8 cellular contexts compared by ENCODE assay signal in the genomic region with DNA sequence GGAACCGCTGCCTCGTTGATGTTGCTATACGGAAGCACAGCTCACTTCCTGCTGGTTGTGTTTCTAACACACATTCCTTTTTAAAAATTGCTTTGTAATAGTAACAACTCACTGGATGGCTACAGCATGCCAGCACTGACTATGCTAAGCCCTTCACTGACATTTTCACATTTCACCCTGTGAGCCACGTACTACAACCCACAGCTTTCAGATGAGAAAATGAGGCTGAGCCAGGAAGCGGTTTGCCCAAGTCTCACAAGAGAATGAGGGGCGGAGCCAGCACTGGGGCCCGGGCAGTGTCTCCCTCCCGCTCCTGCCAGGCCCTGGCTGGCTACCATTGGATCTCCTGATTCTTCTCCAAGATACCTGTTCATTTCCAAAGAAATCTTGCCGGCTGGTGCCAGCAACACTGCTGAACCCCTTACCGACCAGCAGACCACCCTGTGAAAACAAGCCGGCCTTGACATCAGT. TPM values are rescaled to one million over a fixed set of nuclear protein-coding genes. Genes with fewer than 3 reads are reported as not detected.
DNase-seq lines count a peak whose midpoint lies in the region; ATAC-seq, FAIRE-seq and TF ChIP-seq lines count a peak whose summit lies in the region.

No MANE protein-coding gene starts in this region.

- peak overlapping the region in 1 of 4 donors; percentile 22 for H3K27ac ChIP-seq in pancreas
- H3K27ac ChIP-seq in tibial artery: no peak overlapping the region

- H3K4me1 ChIP-seq in pancreas (peaks cover 0 to 18% (median 5%) of the 10 kb centered on the region in 3 donors), tibial artery (peaks cover 0 to 15% (median 11%) of the 10 kb centered on the region in 4 donors)

- H3K27me3 ChIP-seq in pancreas: no peaks in the 10 kb centered on the region
- H3K27me3 ChIP-seq in tibial artery: peaks cover 0 to 17% of the 10 kb centered on the region in 2 donors

- H3K4me3 ChIP-seq in pancreas (peak overlapping the region in 1 of 4 donors; percentile 10), tibial artery (peak overlapping the region in 1 of 2 donors; percentile 6)

- peak overlapping the region; percentile 58 for H3K4me3 Mint-ChIP-seq in activated T-helper 1 cell treated with anti-CD3 and anti-CD28 coated beads, Interleukin-12 subunit alpha, Interleukin-12 subunit beta, Interleukin-2, Interleukin-4 antibody, amounts not matched to agents 30 ng/mL and 10 ng/mL and 1 ng/mL, durations not matched to agents 14 hours and 24 hours and 36 hours

- H3K36me3 ChIP-seq in pancreas: peaks cover 0 to 16% (median 0%) of the 10 kb centered on the region in 3 donors
- H3K36me3 ChIP-seq in tibial artery: peaks cover 7 to 34% (median 22%) of the 10 kb centered on the region in 3 donors

- peaks cover 35% of the 10 kb centered on the region for H3K4me1 Mint-ChIP-seq in activated T-helper 1 cell treated with anti-CD3 and anti-CD28 coated beads, Interleukin-12 subunit alpha, Interleukin-12 subunit beta, Interleukin-2, Interleukin-4 antibody, amounts not matched to agents 30 ng/mL and 10 ng/mL and 1 ng/mL, durations not matched to agents 14 hours and 24 hours and 36 hours (ENCODE audit: low read depth)

- 14 to 15% methylated on average over 11 of the region's 11 CpGs for WGBS in pancreas, 2 donors

- peak; percentile 55 for DNase-seq in SIG-M5 treated with dmso at 0.1 percent for 504 hours (lab: John Stamatoyannopoulos, UW; ENCODE audit: unreplicated experiment)
- no peak for DNase-seq in SIG-M5 (lab: John Stamatoyannopoulos, UW)
- DNase-seq in OCI-M1 (lab: John Stamatoyannopoulos, UW): peak; percentile 17
- DNase-seq in activated T-helper 1 cell treated with anti-CD3 and anti-CD28 coated beads, Interleukin-12 subunit alpha, Interleukin-12 subunit beta, Interleukin-2, Interleukin-4 antibody, amounts not matched to agents 30 ng/mL and 10 ng/mL and 1 ng/mL, durations not matched to agents 14 hours and 24 hours and 36 hours (ENCODE audit: low spot score): peak; percentile 82
- peak; percentile 17 for DNase-seq in fibroblast of the conjunctiva (ENCODE audit: low read depth)
- DNase-seq in pancreas: peak in 5 of 6 donors; percentile 40 to 76 (median 55)
- DNase-seq in tibial artery: peak; percentile 58 to 80

- FAIRE-seq in pancreas (lab: Jason Lieb, UNC): no peak

- TF ChIP-seq CTCF in pancreas (IDR thresholded peaks at IDR 0.05) (no peak), tibial artery (IDR thresholded peaks at IDR 0.05) (no peak)

- H3K9me3 ChIP-seq in pancreas (no peaks in the 10 kb centered on the region), tibial artery (no peaks in the 10 kb centered on the region)

- H3K27ac Mint-ChIP-seq in activated T-helper 1 cell treated with anti-CD3 and anti-CD28 coated beads, Interleukin-12 subunit alpha, Interleukin-12 subunit beta, Interleukin-2, Interleukin-4 antibody, amounts not matched to agents 30 ng/mL and 10 ng/mL and 1 ng/mL, durations not matched to agents 14 hours and 24 hours and 36 hours: peak overlapping the region; percentile 90

- ATAC-seq in HG03095 (IDR thresholded peaks at IDR 0.05; ENCODE audit: unreplicated experiment) (peak; percentile 91), pancreas (peak; percentile 66 to 87 (median 82))

- intact Hi-C loops in activated T-helper 1 cell treated with anti-CD3 and anti-CD28 coated beads, Interleukin-12 subunit alpha, Interleukin-12 subunit beta, Interleukin-2, Interleukin-4 antibody, amounts not matched to agents 30 ng/mL and 10 ng/mL and 1 ng/mL, durations not matched to agents 14 hours and 24 hours and 36 hours (cut with micrococcal nuclease): loop anchor here (1.0 to 5.0 kb wide), 5 partner anchors 14 to 510 kb away; a partner anchor contains a TSS
- intact Hi-C loops in pancreas (cut with DNase I): no loop called here
- intact Hi-C loops in tibial artery (cut with DNase I; ENCODE audit: low total_unique reads): no loop called here

- peaks cover 2% of the 10 kb centered on the region for H3K9me3 Mint-ChIP-seq in activated T-helper 1 cell treated with anti-CD3 and anti-CD28 coated beads, Interleukin-12 subunit alpha, Interleukin-12 subunit beta, Interleukin-2, Interleukin-4 antibody, amounts not matched to agents 30 ng/mL and 10 ng/mL and 1 ng/mL, durations not matched to agents 14 hours and 24 hours and 36 hours

- peaks cover 18% of the 10 kb centered on the region for H3K36me3 Mint-ChIP-seq in activated T-helper 1 cell treated with anti-CD3 and anti-CD28 coated beads, Interleukin-12 subunit alpha, Interleukin-12 subunit beta, Interleukin-2, Interleukin-4 antibody, amounts not matched to agents 30 ng/mL and 10 ng/mL and 1 ng/mL, durations not matched to agents 14 hours and 24 hours and 36 hours (ENCODE audit: low read depth)

- no peaks in the 10 kb centered on the region for H3K27me3 Mint-ChIP-seq in activated T-helper 1 cell treated with anti-CD3 and anti-CD28 coated beads, Interleukin-12 subunit alpha, Interleukin-12 subunit beta, Interleukin-2, Interleukin-4 antibody, amounts not matched to agents 30 ng/mL and 10 ng/mL and 1 ng/mL, durations not matched to agents 14 hours and 24 hours and 36 hours (ENCODE audit: insufficient read depth)

RNA-seq across cellular contexts. Expression of a gene that starts 38.3 kb away (rescaled TPM):
- 52.8 and 54.3 TPM in 2 replicates for total RNA-seq in activated T-helper 1 cell treated with anti-CD3 and anti-CD28 coated beads, Interleukin-12 subunit alpha, Interleukin-12 subunit beta, Interleukin-2, Interleukin-4 antibody, amounts not matched to agents 30 ng/mL and 10 ng/mL and 1 ng/mL, durations not matched to agents 14 hours and 24 hours and 36 hours
- 1 to 10 TPM in 3 of 6 donors, under 1 TPM in 3; 0.37 to 3.9 (median 0.93) TPM for total RNA-seq in pancreas
- under 1 TPM; 0.45 to 0.76 TPM for polyA plus RNA-seq in pancreas

RNA-seq across cellular contexts. Expression of a gene that starts 51.6 kb away (rescaled TPM):
- total RNA-seq in activated T-helper 1 cell treated with anti-CD3 and anti-CD28 coated beads, Interleukin-12 subunit alpha, Interleukin-12 subunit beta, Interleukin-2, Interleukin-4 antibody, amounts not matched to agents 30 ng/mL and 10 ng/mL and 1 ng/mL, durations not matched to agents 14 hours and 24 hours and 36 hours: 0.10 TPM in 1 of 2 replicates, not detected in the other
- total RNA-seq in pancreas: 1 to 10 TPM in 4 of 6 donors, under 1 TPM in 2; 0.38 to 2.0 (median 1.3) TPM
- polyA plus RNA-seq in pancreas: 1 to 10 TPM in 1 of 2 donors, under 1 TPM in 1; 0.94 to 2.5 TPM

Comparison
In these comparisons a context has a peak if more than half of its experiments do, and no peak if none do; other contexts are left out.
1. RNA of a gene that starts 38.3 kb away (total RNA-seq): 52.8 to 54.3 TPM in activated T-helper 1 cell treated with anti-CD3 and anti-CD28 coated beads, Interleukin-12 subunit alpha, Interleukin-12 subunit beta, Interleukin-2, Interleukin-4 antibody, amounts not matched to agents 30 ng/mL and 10 ng/mL and 1 ng/mL, durations not matched to agents 14 hours and 24 hours and 36 hours; 0.37 to 3.9 TPM in pancreas; every median in the first group is over 10 times any median in the second.